Comparison of ENCODE assay signal across 14 cellular contexts in the genomic region with DNA sequence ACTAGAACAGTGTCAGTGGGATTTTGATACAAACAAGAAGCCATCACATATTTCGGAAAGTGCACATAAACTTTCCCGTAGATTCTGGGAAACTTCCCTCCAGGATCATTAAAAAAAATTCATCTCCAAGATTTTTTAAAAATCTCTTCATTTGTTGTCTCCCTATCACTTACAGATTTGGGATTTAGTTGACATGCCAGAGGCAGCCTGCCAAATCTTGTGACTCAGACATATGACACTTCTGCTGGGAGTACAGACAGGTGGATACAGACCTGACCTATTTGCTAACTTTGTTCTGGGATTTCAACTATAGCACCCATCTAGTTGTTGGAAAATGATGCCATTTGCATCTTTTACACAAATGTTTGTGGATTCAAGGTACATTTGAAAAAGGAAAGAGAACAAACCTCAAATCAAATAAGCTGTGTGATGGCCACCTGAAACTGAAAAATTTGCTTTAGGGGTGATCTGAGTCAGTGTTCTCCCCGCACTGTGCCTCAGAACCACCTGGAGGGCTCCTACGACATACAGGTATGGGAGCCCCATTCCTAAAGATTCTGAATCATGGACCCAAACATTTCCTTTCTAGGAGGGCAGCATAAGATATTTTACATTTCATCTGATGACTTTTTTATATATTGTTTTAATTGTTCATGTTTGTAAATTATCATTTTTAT. TPM values are rescaled to one million over a fixed set of nuclear protein-coding genes. Genes with fewer than 3 reads are reported as not detected.
DNase-seq lines count a peak whose midpoint lies in the region; ATAC-seq, FAIRE-seq and TF ChIP-seq lines count a peak whose summit lies in the region.
"Had no signal": no experiment of that assay in that cellular context is flagged by ENCODE, and none has a peak within 500 bp of the region (broad histone marks: within the 10 kb centered on the region; RNA-seq: fewer than 3 reads in every experiment).

No MANE protein-coding gene starts in this region.

- H3K9me3 ChIP-seq in breast epithelium: no peaks in the 10 kb centered on the region
- H3K9me3 ChIP-seq in kidney (ENCODE audit: control insufficient read depth in 1 of 2, low read length in 2 of 2): no peaks in the 10 kb centered on the region
- H3K9me3 ChIP-seq: transverse colon had no signal

- no peaks in the 10 kb centered on the region for H3K27me3 Mint-ChIP-seq in MCF 10A (ENCODE audit: insufficient read depth, unreplicated experiment)
- H3K27me3 Mint-ChIP-seq: activated CD4-positive, alpha-beta memory T cell treated with anti-CD3 and anti-CD28 coated beads for 36 hours; naive B cell had no signal

- intact Hi-C loops in MCF 10A (cut with micrococcal nuclease): no loop called here
- intact Hi-C loops in breast epithelium (cut with DNase I; ENCODE audit: low total_unique reads): no loop called here
- intact Hi-C loops in kidney (cut with DNase I): no loop called here

- no peak for TF ChIP-seq CTCF in MCF 10A (IDR thresholded peaks at IDR 0.05; ENCODE audit: unreplicated experiment)
- TF ChIP-seq CTCF in breast epithelium (IDR thresholded peaks at IDR 0.05): no peak
- no peak for TF ChIP-seq CTCF in kidney (IDR thresholded peaks at IDR 0.05; ENCODE audit: borderline replicate concordance, extremely low read depth, insufficient read depth)

- no peaks in the 10 kb centered on the region for H3K36me3 ChIP-seq in breast epithelium
- H3K36me3 ChIP-seq in kidney (ENCODE audit: control insufficient read depth in 1 of 2, insufficient read depth in 2 of 2, low read length in 2 of 2): no peaks in the 10 kb centered on the region
- H3K36me3 ChIP-seq: transverse colon had no signal

- H3K27ac Mint-ChIP-seq in MCF 10A (ENCODE audit: low read depth, unreplicated experiment): no peak overlapping the region
- H3K27ac Mint-ChIP-seq: activated CD4-positive, alpha-beta memory T cell treated with anti-CD3 and anti-CD28 coated beads for 36 hours had no signal

- no peak for TF ChIP-seq POLR2A in breast epithelium (IDR thresholded peaks at IDR 0.05)

- no peaks in the 10 kb centered on the region for H3K4me1 Mint-ChIP-seq in MCF 10A (ENCODE audit: insufficient read depth, unreplicated experiment)

- no peaks in the 10 kb centered on the region for H3K36me3 Mint-ChIP-seq in MCF 10A (ENCODE audit: insufficient read depth, unreplicated experiment)
- H3K36me3 Mint-ChIP-seq: activated CD4-positive, alpha-beta memory T cell treated with anti-CD3 and anti-CD28 coated beads for 36 hours; naive B cell had no signal

- no peak overlapping the region for H3K4me3 ChIP-seq in breast epithelium
- no peak overlapping the region for H3K4me3 ChIP-seq in kidney (ENCODE audit: low read length in 2 of 2)
- H3K4me3 ChIP-seq: transverse colon had no signal

- H3K4me1 ChIP-seq in breast epithelium: no peaks in the 10 kb centered on the region
- H3K4me1 ChIP-seq in kidney (ENCODE audit: control insufficient read depth in 1 of 2, insufficient read depth in 1 of 2, low read depth in 1 of 2, low read length in 2 of 2): peaks cover 3 to 4% of the 10 kb centered on the region in 2 donors

- H3K9me3 Mint-ChIP-seq in MCF 10A (ENCODE audit: unreplicated experiment): no peaks in the 10 kb centered on the region
- H3K9me3 Mint-ChIP-seq: activated CD4-positive, alpha-beta memory T cell treated with anti-CD3 and anti-CD28 coated beads for 36 hours; naive B cell had no signal

- no peak overlapping the region for H3K9ac ChIP-seq in kidney (ENCODE audit: low read length in 2 of 2)
- H3K9ac ChIP-seq: KMS-11 had no signal

- no peak for FAIRE-seq in kidney (lab: Jason Lieb, UNC)

- POLR2A ChIA-PET in MCF 10A (lab: Yijun Ruan, JAX): interaction anchor here (0.7 to 1.9 kb wide), 4 partner anchors 8 to 122 kb away, joined by 3 to 9 read pairs (median 3); a partner anchor contains a TSS

- no peaks in the 10 kb centered on the region for H3K27me3 ChIP-seq in breast epithelium
- H3K27me3 ChIP-seq: transverse colon had no signal

- no peak overlapping the region for H3K4me3 Mint-ChIP-seq in MCF 10A (ENCODE audit: unreplicated experiment)
- H3K4me3 Mint-ChIP-seq: activated CD4-positive, alpha-beta memory T cell treated with anti-CD3 and anti-CD28 coated beads for 36 hours; naive B cell had no signal

- CTCF ChIA-PET in MCF 10A (lab: Yijun Ruan, JAX): no interaction called here

- H3K27ac ChIP-seq in breast epithelium: no peak overlapping the region
- no peak overlapping the region for H3K27ac ChIP-seq in kidney (ENCODE audit: low read depth in 2 of 2, low read length in 2 of 2)
- H3K27ac ChIP-seq: KMS-11, transverse colon had no signal

- ATAC-seq in HG02798 (IDR thresholded peaks at IDR 0.05; ENCODE audit: poor library complexity, unreplicated experiment) (peak; percentile 76), HG02642 (IDR thresholded peaks at IDR 0.05; ENCODE audit: poor library complexity, unreplicated experiment) (no peak)

- BruUV-seq in MCF 10A (replicated peaks; lab: Mats Ljungman, UMichigan): no TSS peak

- DNase-seq in MCF 10A (ENCODE audit: unreplicated experiment) (peak; percentile 75), breast epithelium (ENCODE audit: low spot score in 2 of 2) (no peak), M059J (ENCODE audit: low read depth) (peak; percentile 54), kidney (no peak), ecto neural progenitor cell (ENCODE audit: low spot score) (no peak), Kasumi-1 (lab: John Stamatoyannopoulos, UW) (no peak)
- DNase-seq: activated CD4-positive, alpha-beta memory T cell treated with anti-CD3 and anti-CD28 coated beads for 36 hours; naive B cell; SHP77 treated with DMSO at 0.1 percent for 48 hours; stimulated activated CD4-positive, alpha-beta T cell treated with anti-CD3 and anti-CD28 coated beads, Interleukin-1b, Interleukin-23, amount 100 ng/mL, for 48 hours; transverse colon had no signal

RNA-seq across cellular contexts. Expression of a gene that starts 21.9 kb away (rescaled TPM):
- 35.7 and 40.3 TPM in 2 replicates for total RNA-seq in MCF 10A (2022)
- 10 to 100 TPM; 21.3 to 60.7 (median 34.4) TPM for total RNA-seq in breast epithelium
- 28.8 and 33.4 TPM in 2 replicates for total RNA-seq in M059J (2014; rRNA removed; shearing (Covaris generic))
- 87.6 TPM for total RNA-seq in kidney
- 19.5 TPM for polyA plus RNA-seq in kidney (ENCODE audit: insufficient read depth, low read depth, low replicate concordance)

Comparison
In these comparisons a context has a peak if more than half of its experiments do, and no peak if none do; other contexts are left out.
1. DNase-seq: peak in MCF 10A (single experiment) and M059J (single experiment); none in breast epithelium (0 of 2), kidney (single experiment), ecto neural progenitor cell (single experiment) and Kasumi-1 (0 of 2).